Comparison of ENCODE assay signal across 1 cellular context in genomic region chr1:9593492-9594465, GRCh38.
TF ChIP-seq lines count a peak whose summit lies in the region.

No MANE protein-coding gene starts in this region.

TF ChIP-seq in HCT116, 20 proteins besides CTCF, POLR2A, EP300 and RAD21 (continued from another document):
- TF ChIP-seq ATF3 (IDR thresholded peaks at IDR 0.05) (no peak), FOSL1 (IDR thresholded peaks at IDR 0.05; ENCODE audit: low read depth) (no peak), CBX3 (IDR thresholded peaks at IDR 0.05; ENCODE audit: low read depth) (no peak), ZNF274 (IDR thresholded peaks at IDR 0.05; ENCODE audit: low read depth, low read length) (no peak), SIN3A (IDR thresholded peaks at IDR 0.05; ENCODE audit: low read depth) (no peak), SP1 (IDR thresholded peaks at IDR 0.05; ENCODE audit: low read depth) (no peak), YY1 (IDR thresholded peaks at IDR 0.05; ENCODE audit: extremely low read depth, insufficient replicate concordance, low read depth, low read length) (no peak), ELF1 (IDR thresholded peaks at IDR 0.05; ENCODE audit: borderline replicate concordance, low read depth) (no peak), REST (IDR thresholded peaks at IDR 0.05; ENCODE audit: low read depth) (no peak), MAX (IDR thresholded peaks at IDR 0.05) (no peak)
